1 cellular context compared by ENCODE assay signal in the genomic region with DNA sequence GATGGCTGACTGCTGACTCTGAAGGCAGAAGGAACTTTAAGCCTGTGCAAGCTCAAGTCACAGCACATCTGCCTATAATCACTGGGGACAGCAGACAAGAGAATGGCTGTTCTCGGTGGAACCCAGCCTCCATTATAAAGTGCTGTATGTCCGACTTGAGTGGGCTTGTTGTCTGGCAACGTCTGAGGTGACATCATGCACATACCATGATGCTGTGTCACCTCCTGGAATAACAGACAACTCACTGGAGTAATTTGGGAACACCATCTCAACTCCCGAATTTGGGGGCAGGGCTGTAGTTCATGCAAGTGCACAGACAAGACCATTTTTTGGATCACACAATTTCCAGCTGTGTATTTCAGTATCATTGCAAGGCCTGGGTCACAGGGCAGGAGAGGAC.
TF ChIP-seq lines count a peak whose summit lies in the region.

No MANE protein-coding gene starts in this region.

TF ChIP-seq in HEK293, 187 proteins besides CTCF, POLR2A, EP300 and RAD21 (continued from another document):
- TF ChIP-seq, protein P1, sequence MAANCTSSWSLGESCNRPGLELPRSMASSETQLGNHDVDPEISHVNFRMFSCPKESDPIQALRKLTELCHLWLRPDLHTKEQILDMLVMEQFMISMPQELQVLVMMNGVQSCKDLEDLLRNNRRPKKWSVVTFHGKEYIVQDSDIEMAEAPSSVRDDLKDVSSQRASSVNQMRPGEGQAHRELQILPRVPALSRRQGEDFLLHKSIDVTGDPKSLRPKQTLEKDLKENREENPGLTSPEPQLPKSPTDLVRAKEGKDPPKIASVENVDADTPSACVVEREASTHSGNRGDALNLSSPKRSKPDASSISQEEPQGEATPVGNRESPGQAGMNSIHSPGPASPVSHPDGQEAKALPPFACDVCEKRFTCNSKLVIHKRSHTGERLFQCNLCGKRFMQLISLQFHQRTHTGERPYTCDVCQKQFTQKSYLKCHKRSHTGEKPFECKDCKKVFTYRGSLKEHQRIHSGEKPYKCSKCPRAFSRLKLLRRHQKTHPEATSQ (tag by site-specific recombination; IDR thresholded peaks at IDR 0.05), result no peak
- TF ChIP-seq, protein P2, sequence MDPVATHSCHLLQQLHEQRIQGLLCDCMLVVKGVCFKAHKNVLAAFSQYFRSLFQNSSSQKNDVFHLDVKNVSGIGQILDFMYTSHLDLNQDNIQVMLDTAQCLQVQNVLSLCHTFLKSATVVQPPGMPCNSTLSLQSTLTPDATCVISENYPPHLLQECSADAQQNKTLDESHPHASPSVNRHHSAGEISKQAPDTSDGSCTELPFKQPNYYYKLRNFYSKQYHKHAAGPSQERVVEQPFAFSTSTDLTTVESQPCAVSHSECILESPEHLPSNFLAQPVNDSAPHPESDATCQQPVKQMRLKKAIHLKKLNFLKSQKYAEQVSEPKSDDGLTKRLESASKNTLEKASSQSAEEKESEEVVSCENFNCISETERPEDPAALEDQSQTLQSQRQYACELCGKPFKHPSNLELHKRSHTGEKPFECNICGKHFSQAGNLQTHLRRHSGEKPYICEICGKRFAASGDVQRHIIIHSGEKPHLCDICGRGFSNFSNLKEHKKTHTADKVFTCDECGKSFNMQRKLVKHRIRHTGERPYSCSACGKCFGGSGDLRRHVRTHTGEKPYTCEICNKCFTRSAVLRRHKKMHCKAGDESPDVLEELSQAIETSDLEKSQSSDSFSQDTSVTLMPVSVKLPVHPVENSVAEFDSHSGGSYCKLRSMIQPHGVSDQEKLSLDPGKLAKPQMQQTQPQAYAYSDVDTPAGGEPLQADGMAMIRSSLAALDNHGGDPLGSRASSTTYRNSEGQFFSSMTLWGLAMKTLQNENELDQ (tag by site-specific recombination; IDR thresholded peaks at IDR 0.05; ENCODE audit: low read depth), result no peak
- TF ChIP-seq YY2 (tag by site-specific recombination; IDR thresholded peaks at IDR 0.05) (peak; percentile 71; the same call in 1 of the 2 replicates), ZNF394 (tag by site-specific recombination; IDR thresholded peaks at IDR 0.05; ENCODE audit: borderline replicate concordance) (peak; percentile 45; the same call in 1 of the 2 replicates), ZNF426 (tag by site-specific recombination; IDR thresholded peaks at IDR 0.05) (no peak), ZNF571 (tag by site-specific recombination; IDR thresholded peaks at IDR 0.05) (no peak), ZNF112 (tag by site-specific recombination; IDR thresholded peaks at IDR 0.05) (no peak), ZNF629 (tag by site-specific recombination; IDR thresholded peaks at IDR 0.05) (peak; percentile 81), ZNF324 (tag by site-specific recombination; IDR thresholded peaks at IDR 0.05) (peak; percentile 64; the same call in 1 of the 2 replicates), SALL2 (tag by site-specific recombination; IDR thresholded peaks at IDR 0.05; ENCODE audit: borderline replicate concordance) (no peak), ZFHX2 (tag by site-specific recombination; conservative IDR thresholded peaks at IDR 0.05) (peak; percentile 54), ZNF558 (tag by site-specific recombination; IDR thresholded peaks at IDR 0.05) (0 out of 2 replicates have a peak, but pooled peaks have one; percentile 22), ZNF423 (tag by site-specific recombination; IDR thresholded peaks at IDR 0.05) (no peak), ZEB2 (tag by site-specific recombination; IDR thresholded peaks at IDR 0.05) (peak; percentile 70), ZNF248 (tag by site-specific recombination; IDR thresholded peaks at IDR 0.05) (no peak), KLF8 (tag by site-specific recombination; IDR thresholded peaks at IDR 0.05) (peak; percentile 37; the same call in 1 of the 2 replicates), ZBTB21 (tag by site-specific recombination; IDR thresholded peaks at IDR 0.05) (peak; percentile 59; the same call in 1 of the 2 replicates), ZNF843 (tag by site-specific recombination; IDR thresholded peaks at IDR 0.05) (0 out of 2 replicates have a peak, but pooled peaks have one; percentile 18), ZNF670 (tag by site-specific recombination; IDR thresholded peaks at IDR 0.05; ENCODE audit: low read depth) (no peak), ZFP37 (tag by site-specific recombination; IDR thresholded peaks at IDR 0.05) (peak; percentile 93), ZNF514 (tag by site-specific recombination; IDR thresholded peaks at IDR 0.05) (no peak), ZNF132 (tag by site-specific recombination; IDR thresholded peaks at IDR 0.05; ENCODE audit: borderline replicate concordance) (no peak), ZNF335 (tag by site-specific recombination; conservative IDR thresholded peaks at IDR 0.05) (no peak), ZNF626 (tag by site-specific recombination; IDR thresholded peaks at IDR 0.05) (no peak), ZNF24 (tag by site-specific recombination; IDR thresholded peaks at IDR 0.05) (peak; percentile 69; the same call in 1 of the 2 replicates), EGR2 (tag by site-specific recombination; IDR thresholded peaks at IDR 0.05; ENCODE audit: low read depth) (0 out of 2 replicates have a peak, but pooled peaks have one; percentile 20), ZNF366 (tag by site-specific recombination; conservative IDR thresholded peaks at IDR 0.05) (peak; percentile 50; the same call in 1 of the 2 replicates), TCF7L2 (IDR thresholded peaks at IDR 0.05; ENCODE audit: borderline replicate concordance, low read depth, low read length) (no peak), ZXDB (tag by site-specific recombination; IDR thresholded peaks at IDR 0.05) (no peak)
- TF ChIP-seq, protein P3, sequence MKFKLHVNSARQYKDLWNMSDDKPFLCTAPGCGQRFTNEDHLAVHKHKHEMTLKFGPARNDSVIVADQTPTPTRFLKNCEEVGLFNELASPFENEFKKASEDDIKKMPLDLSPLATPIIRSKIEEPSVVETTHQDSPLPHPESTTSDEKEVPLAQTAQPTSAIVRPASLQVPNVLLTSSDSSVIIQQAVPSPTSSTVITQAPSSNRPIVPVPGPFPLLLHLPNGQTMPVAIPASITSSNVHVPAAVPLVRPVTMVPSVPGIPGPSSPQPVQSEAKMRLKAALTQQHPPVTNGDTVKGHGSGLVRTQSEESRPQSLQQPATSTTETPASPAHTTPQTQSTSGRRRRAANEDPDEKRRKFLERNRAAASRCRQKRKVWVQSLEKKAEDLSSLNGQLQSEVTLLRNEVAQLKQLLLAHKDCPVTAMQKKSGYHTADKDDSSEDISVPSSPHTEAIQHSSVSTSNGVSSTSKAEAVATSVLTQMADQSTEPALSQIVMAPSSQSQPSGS (tag by site-specific recombination; IDR thresholded peaks at IDR 0.05; ENCODE audit: low read depth), result peak; percentile 69; the same call in 1 of the 2 replicates
- TF ChIP-seq, protein P4, sequence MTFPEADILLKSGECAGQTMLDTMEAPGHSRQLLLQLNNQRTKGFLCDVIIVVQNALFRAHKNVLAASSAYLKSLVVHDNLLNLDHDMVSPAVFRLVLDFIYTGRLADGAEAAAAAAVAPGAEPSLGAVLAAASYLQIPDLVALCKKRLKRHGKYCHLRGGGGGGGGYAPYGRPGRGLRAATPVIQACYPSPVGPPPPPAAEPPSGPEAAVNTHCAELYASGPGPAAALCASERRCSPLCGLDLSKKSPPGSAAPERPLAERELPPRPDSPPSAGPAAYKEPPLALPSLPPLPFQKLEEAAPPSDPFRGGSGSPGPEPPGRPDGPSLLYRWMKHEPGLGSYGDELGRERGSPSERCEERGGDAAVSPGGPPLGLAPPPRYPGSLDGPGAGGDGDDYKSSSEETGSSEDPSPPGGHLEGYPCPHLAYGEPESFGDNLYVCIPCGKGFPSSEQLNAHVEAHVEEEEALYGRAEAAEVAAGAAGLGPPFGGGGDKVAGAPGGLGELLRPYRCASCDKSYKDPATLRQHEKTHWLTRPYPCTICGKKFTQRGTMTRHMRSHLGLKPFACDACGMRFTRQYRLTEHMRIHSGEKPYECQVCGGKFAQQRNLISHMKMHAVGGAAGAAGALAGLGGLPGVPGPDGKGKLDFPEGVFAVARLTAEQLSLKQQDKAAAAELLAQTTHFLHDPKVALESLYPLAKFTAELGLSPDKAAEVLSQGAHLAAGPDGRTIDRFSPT (tag by site-specific recombination; IDR thresholded peaks at IDR 0.05), result peak; percentile 75; the same call in 1 of the 2 replicates
- TF ChIP-seq, protein P5, sequence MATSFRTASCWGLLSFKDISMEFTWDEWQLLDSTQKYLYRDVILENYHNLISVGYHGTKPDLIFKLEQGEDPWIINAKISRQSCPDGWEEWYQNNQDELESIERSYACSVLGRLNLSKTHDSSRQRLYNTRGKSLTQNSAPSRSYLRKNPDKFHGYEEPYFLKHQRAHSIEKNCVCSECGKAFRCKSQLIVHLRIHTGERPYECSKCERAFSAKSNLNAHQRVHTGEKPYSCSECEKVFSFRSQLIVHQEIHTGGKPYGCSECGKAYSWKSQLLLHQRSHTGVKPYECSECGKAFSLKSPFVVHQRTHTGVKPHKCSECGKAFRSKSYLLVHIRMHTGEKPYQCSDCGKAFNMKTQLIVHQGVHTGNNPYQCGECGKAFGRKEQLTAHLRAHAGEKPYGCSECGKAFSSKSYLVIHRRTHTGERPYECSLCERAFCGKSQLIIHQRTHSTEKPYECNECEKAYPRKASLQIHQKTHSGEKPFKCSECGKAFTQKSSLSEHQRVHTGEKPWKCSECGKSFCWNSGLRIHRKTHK (tag by site-specific recombination; IDR thresholded peaks at IDR 0.05), result no peak
- TF ChIP-seq, protein P6, sequence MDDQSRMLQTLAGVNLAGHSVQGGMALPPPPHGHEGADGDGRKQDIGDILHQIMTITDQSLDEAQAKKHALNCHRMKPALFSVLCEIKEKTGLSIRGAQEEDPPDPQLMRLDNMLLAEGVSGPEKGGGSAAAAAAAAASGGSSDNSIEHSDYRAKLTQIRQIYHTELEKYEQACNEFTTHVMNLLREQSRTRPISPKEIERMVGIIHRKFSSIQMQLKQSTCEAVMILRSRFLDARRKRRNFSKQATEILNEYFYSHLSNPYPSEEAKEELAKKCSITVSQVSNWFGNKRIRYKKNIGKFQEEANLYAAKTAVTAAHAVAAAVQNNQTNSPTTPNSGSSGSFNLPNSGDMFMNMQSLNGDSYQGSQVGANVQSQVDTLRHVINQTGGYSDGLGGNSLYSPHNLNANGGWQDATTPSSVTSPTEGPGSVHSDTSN (CRISPR knock-in tag; IDR thresholded peaks at IDR 0.05), result no peak
- TF ChIP-seq, protein P7, sequence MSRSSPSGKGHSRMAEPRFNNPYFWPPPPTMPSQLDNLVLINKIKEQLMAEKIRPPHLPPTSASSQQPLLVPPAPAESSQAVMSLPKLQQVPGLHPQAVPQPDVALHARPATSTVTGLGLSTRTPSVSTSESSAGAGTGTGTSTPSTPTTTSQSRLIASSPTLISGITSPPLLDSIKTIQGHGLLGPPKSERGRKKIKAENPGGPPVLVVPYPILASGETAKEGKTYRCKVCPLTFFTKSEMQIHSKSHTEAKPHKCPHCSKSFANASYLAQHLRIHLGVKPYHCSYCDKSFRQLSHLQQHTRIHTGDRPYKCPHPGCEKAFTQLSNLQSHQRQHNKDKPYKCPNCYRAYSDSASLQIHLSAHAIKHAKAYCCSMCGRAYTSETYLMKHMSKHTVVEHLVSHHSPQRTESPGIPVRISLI (tag by site-specific recombination; IDR thresholded peaks at IDR 0.05), result no peak
- TF ChIP-seq, protein P8, sequence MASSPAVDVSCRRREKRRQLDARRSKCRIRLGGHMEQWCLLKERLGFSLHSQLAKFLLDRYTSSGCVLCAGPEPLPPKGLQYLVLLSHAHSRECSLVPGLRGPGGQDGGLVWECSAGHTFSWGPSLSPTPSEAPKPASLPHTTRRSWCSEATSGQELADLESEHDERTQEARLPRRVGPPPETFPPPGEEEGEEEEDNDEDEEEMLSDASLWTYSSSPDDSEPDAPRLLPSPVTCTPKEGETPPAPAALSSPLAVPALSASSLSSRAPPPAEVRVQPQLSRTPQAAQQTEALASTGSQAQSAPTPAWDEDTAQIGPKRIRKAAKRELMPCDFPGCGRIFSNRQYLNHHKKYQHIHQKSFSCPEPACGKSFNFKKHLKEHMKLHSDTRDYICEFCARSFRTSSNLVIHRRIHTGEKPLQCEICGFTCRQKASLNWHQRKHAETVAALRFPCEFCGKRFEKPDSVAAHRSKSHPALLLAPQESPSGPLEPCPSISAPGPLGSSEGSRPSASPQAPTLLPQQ (tag by site-specific recombination; IDR thresholded peaks at IDR 0.05), result peak; percentile 72; the same call in 1 of the 2 replicates
- TF ChIP-seq, protein P9, sequence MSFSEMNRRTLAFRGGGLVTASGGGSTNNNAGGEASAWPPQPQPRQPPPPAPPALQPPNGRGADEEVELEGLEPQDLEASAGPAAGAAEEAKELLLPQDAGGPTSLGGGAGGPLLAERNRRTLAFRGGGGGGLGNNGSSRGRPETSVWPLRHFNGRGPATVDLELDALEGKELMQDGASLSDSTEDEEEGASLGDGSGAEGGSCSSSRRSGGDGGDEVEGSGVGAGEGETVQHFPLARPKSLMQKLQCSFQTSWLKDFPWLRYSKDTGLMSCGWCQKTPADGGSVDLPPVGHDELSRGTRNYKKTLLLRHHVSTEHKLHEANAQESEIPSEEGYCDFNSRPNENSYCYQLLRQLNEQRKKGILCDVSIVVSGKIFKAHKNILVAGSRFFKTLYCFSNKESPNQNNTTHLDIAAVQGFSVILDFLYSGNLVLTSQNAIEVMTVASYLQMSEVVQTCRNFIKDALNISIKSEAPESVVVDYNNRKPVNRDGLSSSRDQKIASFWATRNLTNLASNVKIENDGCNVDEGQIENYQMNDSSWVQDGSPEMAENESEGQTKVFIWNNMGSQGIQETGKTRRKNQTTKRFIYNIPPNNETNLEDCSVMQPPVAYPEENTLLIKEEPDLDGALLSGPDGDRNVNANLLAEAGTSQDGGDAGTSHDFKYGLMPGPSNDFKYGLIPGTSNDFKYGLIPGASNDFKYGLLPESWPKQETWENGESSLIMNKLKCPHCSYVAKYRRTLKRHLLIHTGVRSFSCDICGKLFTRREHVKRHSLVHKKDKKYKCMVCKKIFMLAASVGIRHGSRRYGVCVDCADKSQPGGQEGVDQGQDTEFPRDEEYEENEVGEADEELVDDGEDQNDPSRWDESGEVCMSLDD (tag by site-specific recombination; IDR thresholded peaks at IDR 0.05), result no peak
- TF ChIP-seq, protein P10, sequence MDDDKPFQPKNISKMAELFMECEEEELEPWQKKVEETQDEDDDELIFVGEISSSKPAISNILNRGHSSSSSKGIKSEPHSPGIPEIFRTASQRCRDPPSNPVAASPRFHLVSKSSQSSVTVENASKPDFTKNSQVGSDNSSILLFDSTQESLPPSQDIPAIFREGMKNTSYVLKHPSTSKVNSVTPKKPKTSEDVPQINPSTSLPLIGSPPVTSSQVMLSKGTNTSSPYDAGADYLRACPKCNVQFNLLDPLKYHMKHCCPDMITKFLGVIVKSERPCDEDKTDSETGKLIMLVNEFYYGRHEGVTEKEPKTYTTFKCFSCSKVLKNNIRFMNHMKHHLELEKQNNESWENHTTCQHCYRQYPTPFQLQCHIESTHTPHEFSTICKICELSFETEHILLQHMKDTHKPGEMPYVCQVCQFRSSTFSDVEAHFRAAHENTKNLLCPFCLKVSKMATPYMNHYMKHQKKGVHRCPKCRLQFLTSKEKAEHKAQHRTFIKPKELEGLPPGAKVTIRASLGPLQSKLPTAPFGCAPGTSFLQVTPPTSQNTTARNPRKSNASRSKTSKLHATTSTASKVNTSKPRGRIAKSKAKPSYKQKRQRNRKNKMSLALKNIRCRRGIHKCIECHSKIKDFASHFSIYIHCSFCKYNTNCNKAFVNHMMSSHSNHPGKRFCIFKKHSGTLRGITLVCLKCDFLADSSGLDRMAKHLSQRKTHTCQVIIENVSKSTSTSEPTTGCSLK (tag by site-specific recombination; IDR thresholded peaks at IDR 0.05), result no peak
TF ChIP-seq in HEK293: peak in this region for 23.
